In the genomic region with DNA sequence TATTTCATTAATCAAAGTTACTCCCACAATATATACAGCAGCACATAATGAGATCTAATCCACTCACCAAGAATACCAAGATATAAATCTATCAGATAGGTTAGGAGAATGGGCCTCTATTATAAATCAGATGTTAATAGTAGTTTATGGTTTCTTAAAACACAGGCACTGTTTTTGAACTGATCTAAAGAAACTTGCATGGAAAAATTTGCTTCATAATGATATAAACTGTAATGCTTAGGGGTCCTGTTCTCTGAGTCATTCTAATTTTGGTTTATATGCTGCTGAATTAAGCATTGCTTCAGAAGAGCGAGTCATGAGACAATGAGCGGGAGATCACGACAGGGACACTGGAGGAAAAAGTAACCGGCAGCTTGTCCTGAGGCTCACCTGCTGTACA, we compare ENCODE assay signal across 22 cellular contexts.
"Had no signal": no experiment of that assay in that cellular context is flagged by ENCODE, and none has a peak within 500 bp of the region (broad histone marks: within the 10 kb centered on the region; RNA-seq: fewer than 3 reads in every experiment).

No MANE protein-coding gene starts in this region.

- H3K4me2 ChIP-seq: hepatocyte, neural progenitor cell, smooth muscle cell had no signal

- H3K4me3 ChIP-seq: colonic mucosa, esophagus squamous epithelium, hepatocyte, lung, neural progenitor cell, pancreas, smooth muscle cell, thoracic aorta, transverse colon had no signal

- H3K4me1 ChIP-seq: colonic mucosa, neural progenitor cell, pancreas, transverse colon had no signal

- H3K27ac ChIP-seq: colonic mucosa, esophagus squamous epithelium, hepatocyte, neural progenitor cell, pancreas, thoracic aorta, transverse colon had no signal

- H3K9me3 ChIP-seq: colonic mucosa, esophagus squamous epithelium, pancreas, thoracic aorta, transverse colon had no signal

- H3K27me3 ChIP-seq: colonic mucosa, esophagus squamous epithelium, hepatocyte, neural progenitor cell, pancreas, transverse colon had no signal

- H3K9ac ChIP-seq: neural progenitor cell had no signal

- ATAC-seq: left colon; left ventricle myocardium superior; natural killer cell treated with Interleukin-12 subunit alpha and Interleukin-12 subunit beta and Interleukin-15 and Interleukin-18, amount 100 ng/mL, for 72 hours; pancreas; right cardiac atrium; stimulated activated effector memory CD8-positive, alpha-beta T cell treated with anti-CD3 and anti-CD28 coated beads, Interleukin-12 subunit alpha, Interleukin-12 subunit beta, amount 100 ng/mL, for 72 hours had no signal

- DNase-seq: colonic mucosa; dermis blood vessel endothelial cell; esophagus squamous epithelium; foreskin melanocyte; head of caudate nucleus; left colon; left ventricle myocardium superior; mesenchymal stem cell; midbrain; nucleus accumbens; pancreas; right cardiac atrium; stimulated activated CD4-positive, alpha-beta T cell treated with anti-CD3 and anti-CD28 coated beads, Interleukin-4, amount 100 ng/mL, for 1 hour; stimulated activated CD8-positive, alpha-beta memory T cell treated with anti-CD3 and anti-CD28 coated beads, Interleukin-4, amount 100 ng/mL, for 48 hours; transverse colon had no signal

- H2AFZ ChIP-seq: hepatocyte, neural progenitor cell had no signal

- H3K36me3 ChIP-seq: colonic mucosa, esophagus squamous epithelium, neural progenitor cell, pancreas, thoracic aorta, transverse colon had no signal

- H3K79me2 ChIP-seq: hepatocyte had no signal
